ENCODE assay signal across 8 cellular contexts in the genomic region with DNA sequence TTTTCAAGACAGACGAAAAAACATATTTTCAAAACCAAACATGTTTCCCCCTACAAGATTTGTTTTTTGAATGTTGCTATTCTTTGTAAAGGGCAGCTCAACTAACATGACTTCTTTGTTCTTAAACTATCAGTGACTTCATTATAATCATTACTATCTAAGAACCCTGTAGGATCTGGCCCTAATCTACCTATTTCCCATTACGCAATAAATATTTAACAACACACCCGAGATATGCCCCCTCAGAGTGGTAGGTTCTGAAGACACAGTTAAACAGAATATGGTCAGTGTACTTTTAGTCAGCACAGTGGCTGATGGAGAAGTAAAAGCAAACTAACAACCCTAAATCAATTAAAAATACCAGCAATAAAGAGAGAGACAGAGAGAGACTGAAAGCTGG.
"Had no signal": no experiment of that assay in that cellular context is flagged by ENCODE, and none has a peak within 500 bp of the region (broad histone marks: within the 10 kb centered on the region; RNA-seq: fewer than 3 reads in every experiment).

No MANE protein-coding gene starts in this region.

- H3K4me1 ChIP-seq: HAP-1 had no signal

- H3K9me3 ChIP-seq: HAP-1 had no signal

- DNase-seq: H7, HFFc6, Kasumi-1, KBM-7 had no signal

- ATAC-seq: GM23338, HCT116 had no signal

- H3K4me3 ChIP-seq: GM23338, HAP-1 had no signal

- FAIRE-seq: HTR-8/SVneo had no signal

- H2AFZ ChIP-seq: GM23338 had no signal

- H3K4me2 ChIP-seq: GM23338 had no signal
